Comparison of ENCODE assay signal across 9 cellular contexts in genomic region chr3:50600841-50601591, GRCh38. TPM values are rescaled to one million over a fixed set of nuclear protein-coding genes. Genes with fewer than 3 reads are reported as not detected.
A peak's percentile ranks its signal among the peaks of the same experiment; 100 is the strongest.
DNase-seq lines count a peak whose midpoint lies in the region; ATAC-seq, FAIRE-seq and TF ChIP-seq lines count a peak whose summit lies in the region.
"Had no signal": no experiment of that assay in that cellular context is flagged by ENCODE, and none has a peak within 500 bp of the region (broad histone marks: within the 10 kb centered on the region; RNA-seq: fewer than 3 reads in every experiment).

No MANE protein-coding gene starts in this region.

- no peaks in the 10 kb centered on the region for H4K20me1 ChIP-seq in HepG2 (ENCODE audit: insufficient read depth, low read length)

- H3K9me3 Mint-ChIP-seq in CD4-positive, alpha-beta T cell = no peaks in the 10 kb centered on the region

- H3K4me3 Mint-ChIP-seq in CD4-positive, alpha-beta T cell = peak overlapping the region; percentile 63

- H3K27me3 ChIP-seq in CD4-positive, alpha-beta T cell (ENCODE audit: control insufficient read depth, insufficient read depth, low read length) = no peaks in the 10 kb centered on the region
- no peaks in the 10 kb centered on the region for H3K27me3 ChIP-seq in HepG2 (ENCODE audit: control insufficient read depth in 1 of 2, insufficient read depth in 2 of 2, low read length in 2 of 2)

- H3K4me1 ChIP-seq in HepG2 (ENCODE audit: insufficient read depth, low read length) = peaks cover 79% of the 10 kb centered on the region

- CTCF ChIA-PET in CD4-positive, alpha-beta T cell (lab: Charles Lee) = interaction anchor here (0.7 to 2.6 kb wide), 6 partner anchors 8 to 15 kb away, joined by 3 to 20 read pairs (median 5); partner anchors contain the start of gene CISH
- CTCF ChIA-PET in HepG2 (lab: Yijun Ruan, JAX; ENCODE audit: low intra/inter-chr PET ratio, low total read pairs) = no interaction called here

- peak overlapping the region; percentile 47 to 72 (median 49); a peak in 5 of 6 replicates for H3K4me3 ChIP-seq in HepG2 (replicated peaks in 1 of 3; ENCODE audit: insufficient read depth in 1 of 3, low read depth in 2 of 3, low read length in 3 of 3)

- in situ Hi-C loops in HepG2 (cut with HindIII; ENCODE audit: extremely low pct_ligation_motif_present, low pct_unique_long_range_greater_than_20kb) = no loop called here

- no peaks in the 10 kb centered on the region for H3K36me3 ChIP-seq in HepG2 (replicated peaks in 1 of 2; ENCODE audit: control insufficient read depth in 1 of 2, insufficient read depth in 2 of 2, low read length in 2 of 2)

- no peak for TF ChIP-seq CTCF in CD4-positive, alpha-beta T cell (IDR thresholded peaks at IDR 0.05)
- TF ChIP-seq CTCF in HepG2 (CRISPR knock-in tag; IDR thresholded peaks at IDR 0.05) = peak; percentile 29; the same call in 1 of the 2 replicates

- intact Hi-C loops in CD4-positive, alpha-beta T cell (cut with DNase I, micrococcal nuclease) = no loop called here
- intact Hi-C loops in HepG2 (cut with micrococcal nuclease; ENCODE audit: unreplicated experiment) = loop anchor here (1.0 kb wide), 1 partner anchor 10 kb away; the partner anchor contains the start of gene CISH

- no peaks in the 10 kb centered on the region for H3K79me2 ChIP-seq in HepG2 (ENCODE audit: insufficient read depth, low read length)

- H3K36me3 Mint-ChIP-seq in CD4-positive, alpha-beta T cell (ENCODE audit: low read depth) = peaks cover 24% of the 10 kb centered on the region

- DNase-seq in CD4-positive, alpha-beta T cell = peak; percentile 41 to 73 (median 55)
- peak; percentile 76 for DNase-seq in GOT3 (lab: John Stamatoyannopoulos, UW)
- DNase-seq in NCI-H2107 treated with DMSO at 0.1 percent for 48 hours (lab: John Stamatoyannopoulos, UW; ENCODE audit: unreplicated experiment) = peak; percentile 78
- peak; percentile 72 for DNase-seq in activated CD4-positive, CD25-positive, alpha-beta regulatory T cell treated with anti-CD3 and anti-CD28 coated beads, Interleukin-2, amount 50 U/mL, for 16 hours (ENCODE audit: low read depth, low spot score)
- DNase-seq in central memory CD4-positive, alpha-beta T cell = peak; percentile 66
- peak; percentile 90 for DNase-seq in HepG2 (ENCODE audit: low spot score)
- peak; percentile 92 for DNase-seq in stimulated activated CD4-positive, alpha-beta T cell treated with anti-CD3 and anti-CD28 coated beads, Interleukin-4, amount 100 ng/mL, for 1 hour

- peaks cover 64% of the 10 kb centered on the region for H3K4me1 Mint-ChIP-seq in CD4-positive, alpha-beta T cell (ENCODE audit: low read depth)

- peak overlapping the region; percentile 93 for H3K27ac Mint-ChIP-seq in CD4-positive, alpha-beta T cell

- POLR2A ChIA-PET in CD4-positive, alpha-beta T cell (lab: Charles Lee) = interaction anchor here (0.8 to 20.8 kb wide), 10 partner anchors 10 to 260 kb away, joined by 3 to 446 read pairs (median 6); partner anchors contain the start of genes C3orf18, CISH, CYB561D2 and HEMK1
- POLR2A ChIA-PET in HepG2 (lab: Yijun Ruan, JAX) = interaction anchor here (1.1 to 4.7 kb wide), 13 partner anchors 11 to 789 kb away, joined by 3 to 176 read pairs (median 11); partner anchors contain the start of genes C3orf18, CISH, CYB561D2 and HEMK1

- TF ChIP-seq RAD21 in HepG2 (CRISPR knock-in tag; IDR thresholded peaks at IDR 0.05) = no peak

- no peak overlapping the region for H2AFZ ChIP-seq in HepG2 (ENCODE audit: low read length)

- WGBS in HepG2 (ENCODE audit: low lambda C conversion rate) = 3% methylated on average over 8 of the region's 14 CpGs

- H3K27me3 Mint-ChIP-seq in CD4-positive, alpha-beta T cell = no peaks in the 10 kb centered on the region

- H3K9me3 ChIP-seq in CD4-positive, alpha-beta T cell (ENCODE audit: control insufficient read depth, low read length) = no peaks in the 10 kb centered on the region
- no peaks in the 10 kb centered on the region for H3K9me3 ChIP-seq in HepG2 (ENCODE audit: low read length)

- H3K9ac ChIP-seq in HepG2 (ENCODE audit: insufficient read depth, low read depth, low read length) = peak overlapping the region; percentile 89
- H3K9ac ChIP-seq: KMS-11 had no signal

- H3K4me2 ChIP-seq in HepG2 (ENCODE audit: low read depth, low read length) = peak overlapping the region; percentile 98
- H3K4me2 ChIP-seq: KMS-11 had no signal

- peak; percentile 71 for ATAC-seq in CD4-positive, alpha-beta T cell (ENCODE audit: poor library complexity)
- ATAC-seq in HepG2 = peak; percentile 80
- ATAC-seq in GM21723 (IDR thresholded peaks at IDR 0.05; ENCODE audit: unreplicated experiment) = no peak

- peak overlapping the region; percentile 73 for H3K27ac ChIP-seq in CD4-positive, alpha-beta T cell (ENCODE audit: low read depth, low read length)
- peak overlapping the region; percentile 97 for H3K27ac ChIP-seq in HepG2 (ENCODE audit: extremely low read length, insufficient read depth, low read length)
- H3K27ac ChIP-seq: KMS-11 had no signal

- BruUV-seq in HepG2 (replicated peaks; lab: Mats Ljungman, UMichigan) = no TSS peak

- peak; percentile 97 for FAIRE-seq in HepG2 (lab: Jason Lieb, UNC)

- TF ChIP-seq EP300 in HepG2 (IDR thresholded peaks at IDR 0.05; ENCODE audit: low read depth in 2 of 2, low read length in 2 of 2) = peak in 1 of 2 experiments; percentile 74; a peak in 2 of 4 replicates
- peak; percentile 76; the same call in 1 of the 2 replicates for TF ChIP-seq EP300 in HepG2 (CRISPR knock-in tag; IDR thresholded peaks at IDR 0.05; ENCODE audit: borderline replicate concordance)

- peak in 1 of 2 experiments; percentile 68; a peak in 2 of 4 replicates for TF ChIP-seq POLR2A in HepG2 (IDR thresholded peaks at IDR 0.05; ENCODE audit: insufficient read depth in 1 of 2, low read depth in 2 of 2, low read length in 2 of 2)

RNA-seq across cellular contexts. Expression of gene CISH, which starts 10.6 kb away (rescaled TPM):
- total RNA-seq in CD4-positive, alpha-beta T cell = 1 to 10 TPM; 3.5 to 3.7 TPM
- total RNA-seq in HepG2 (2016; rRNA removed; fragmentation: Illumina TruSeq; extraction: Trizol) = 0.73 and 0.91 TPM in 2 replicates
- total RNA-seq in HepG2 (2016; cell fraction: cytosol; rRNA removed; fragmentation: Illumina TruSeq; extraction: Trizol; ENCODE audit: low read depth) = 0.20 and 0.44 TPM in 2 replicates
- 0.82 and 1.2 TPM in 2 replicates for total RNA-seq in HepG2 (2016; cell fraction: insoluble cytoplasmic fraction; rRNA removed; fragmentation: Illumina TruSeq; extraction: Trizol)
- total RNA-seq in HepG2 (2016; cell fraction: membrane; rRNA removed; fragmentation: Illumina TruSeq; extraction: Trizol) = 1.2 and 1.4 TPM in 2 replicates
- 0.81 and 0.85 TPM in 2 replicates for total RNA-seq in HepG2 (2016; cell fraction: nucleus; rRNA removed; fragmentation: Illumina TruSeq; extraction: Trizol)
- 1.5 and 2.8 TPM in 2 replicates for polyA plus RNA-seq in HepG2 (2011; rRNA removed)
- 1.5 and 1.7 TPM in 2 replicates for polyA plus RNA-seq in HepG2 (2011; cell fraction: cytosol; rRNA removed)
- 4.4 and 7.4 TPM in 2 replicates for polyA plus RNA-seq in HepG2 (2011; cell fraction: nucleus; rRNA removed)
- 2.1 and 2.9 TPM in 2 replicates for polyA plus RNA-seq in HepG2 (2012)
- 0.21 and 0.27 TPM in 2 replicates for polyA plus RNA-seq in HepG2 (2016; cell fraction: cytosol; fragmentation: Illumina TruSeq; extraction: Trizol; ENCODE audit: low read depth)
- 1.9 and 2.2 TPM in 2 replicates for polyA plus RNA-seq in HepG2 (2016; cell fraction: insoluble cytoplasmic fraction; fragmentation: Illumina TruSeq; extraction: Trizol; ENCODE audit: low read depth)
- polyA plus RNA-seq in HepG2 (2016; cell fraction: membrane; fragmentation: Illumina TruSeq; extraction: Trizol; ENCODE audit: low read depth) = 0.84 and 1.0 TPM in 2 replicates
- polyA plus RNA-seq in HepG2 (2016; cell fraction: nucleus; fragmentation: Illumina TruSeq; extraction: Trizol; ENCODE audit: insufficient read depth, low read depth) = 1.9 and 3.2 TPM in 2 replicates
- polyA minus RNA-seq in HepG2 (2011; rRNA and poly(A)+ RNA removed; ENCODE audit: low replicate concordance) = 1.9 and 6.3 TPM in 2 replicates
- 1.6 and 2.8 TPM in 2 replicates for polyA minus RNA-seq in HepG2 (2011; cell fraction: cytosol; rRNA and poly(A)+ RNA removed)
- 2.6 and 4.6 TPM in 2 replicates for polyA minus RNA-seq in HepG2 (2011; cell fraction: nucleus; rRNA and poly(A)+ RNA removed)

RNA-seq across cellular contexts. Expression of gene MAPKAPK3, which starts 15.9 kb away (rescaled TPM):
- 10 to 100 TPM; 16.4 to 16.6 TPM for total RNA-seq in CD4-positive, alpha-beta T cell
- total RNA-seq in HepG2 (2016; rRNA removed; fragmentation: Illumina TruSeq; extraction: Trizol) = 41.2 and 48.5 TPM in 2 replicates
- 18.9 and 21.3 TPM in 2 replicates for total RNA-seq in HepG2 (2016; cell fraction: cytosol; rRNA removed; fragmentation: Illumina TruSeq; extraction: Trizol; ENCODE audit: low read depth)
- 40.5 and 43.9 TPM in 2 replicates for total RNA-seq in HepG2 (2016; cell fraction: insoluble cytoplasmic fraction; rRNA removed; fragmentation: Illumina TruSeq; extraction: Trizol)
- total RNA-seq in HepG2 (2016; cell fraction: membrane; rRNA removed; fragmentation: Illumina TruSeq; extraction: Trizol) = 51.7 and 60.5 TPM in 2 replicates
- 21.2 and 24.7 TPM in 2 replicates for total RNA-seq in HepG2 (2016; cell fraction: nucleus; rRNA removed; fragmentation: Illumina TruSeq; extraction: Trizol)
- 39.9 and 46.2 TPM in 2 replicates for polyA plus RNA-seq in HepG2 (2011; rRNA removed)
- 40.2 and 41.3 TPM in 2 replicates for polyA plus RNA-seq in HepG2 (2011; cell fraction: cytosol; rRNA removed)
- 23.0 and 28.1 TPM in 2 replicates for polyA plus RNA-seq in HepG2 (2011; cell fraction: nucleus; rRNA removed)
- 21.8 and 22.2 TPM in 2 replicates for polyA plus RNA-seq in HepG2 (2012)
- 23.5 and 31.3 TPM in 2 replicates for polyA plus RNA-seq in HepG2 (2016; cell fraction: cytosol; fragmentation: Illumina TruSeq; extraction: Trizol; ENCODE audit: low read depth)
- 53.8 and 56.3 TPM in 2 replicates for polyA plus RNA-seq in HepG2 (2016; cell fraction: insoluble cytoplasmic fraction; fragmentation: Illumina TruSeq; extraction: Trizol; ENCODE audit: low read depth)
- 50.2 and 54.3 TPM in 2 replicates for polyA plus RNA-seq in HepG2 (2016; cell fraction: membrane; fragmentation: Illumina TruSeq; extraction: Trizol; ENCODE audit: low read depth)
- polyA plus RNA-seq in HepG2 (2016; cell fraction: nucleus; fragmentation: Illumina TruSeq; extraction: Trizol; ENCODE audit: insufficient read depth, low read depth) = 31.0 and 31.6 TPM in 2 replicates
- 48.5 and 89.7 TPM in 2 replicates for polyA minus RNA-seq in HepG2 (2011; rRNA and poly(A)+ RNA removed; ENCODE audit: low replicate concordance)
- 15.7 and 16.5 TPM in 2 replicates for polyA minus RNA-seq in HepG2 (2011; cell fraction: cytosol; rRNA and poly(A)+ RNA removed)
- polyA minus RNA-seq in HepG2 (2011; cell fraction: nucleus; rRNA and poly(A)+ RNA removed) = 13.4 and 16.9 TPM in 2 replicates

RNA-seq across cellular contexts. Expression of gene HEMK1, which starts 31.7 kb away (rescaled TPM):
- total RNA-seq in CD4-positive, alpha-beta T cell = 10 to 100 TPM; 12.4 to 14.6 TPM
- 6.3 and 9.8 TPM in 2 replicates for total RNA-seq in HepG2 (2016; rRNA removed; fragmentation: Illumina TruSeq; extraction: Trizol)
- total RNA-seq in HepG2 (2016; cell fraction: cytosol; rRNA removed; fragmentation: Illumina TruSeq; extraction: Trizol; ENCODE audit: low read depth) = 3.3 and 3.8 TPM in 2 replicates
- 4.7 and 8.7 TPM in 2 replicates for total RNA-seq in HepG2 (2016; cell fraction: insoluble cytoplasmic fraction; rRNA removed; fragmentation: Illumina TruSeq; extraction: Trizol)
- 6.7 and 7.4 TPM in 2 replicates for total RNA-seq in HepG2 (2016; cell fraction: membrane; rRNA removed; fragmentation: Illumina TruSeq; extraction: Trizol)
- 10.1 and 13.3 TPM in 2 replicates for total RNA-seq in HepG2 (2016; cell fraction: nucleus; rRNA removed; fragmentation: Illumina TruSeq; extraction: Trizol)
- polyA plus RNA-seq in HepG2 (2011; rRNA removed) = 12.6 and 16.2 TPM in 2 replicates
- 6.7 and 8.8 TPM in 2 replicates for polyA plus RNA-seq in HepG2 (2011; cell fraction: cytosol; rRNA removed)
- 54.5 and 63.4 TPM in 2 replicates for polyA plus RNA-seq in HepG2 (2011; cell fraction: nucleus; rRNA removed)
- polyA plus RNA-seq in HepG2 (2012) = 7.1 and 8.2 TPM in 2 replicates
- 4.2 and 5.6 TPM in 2 replicates for polyA plus RNA-seq in HepG2 (2016; cell fraction: cytosol; fragmentation: Illumina TruSeq; extraction: Trizol; ENCODE audit: low read depth)
- polyA plus RNA-seq in HepG2 (2016; cell fraction: insoluble cytoplasmic fraction; fragmentation: Illumina TruSeq; extraction: Trizol; ENCODE audit: low read depth) = 3.7 and 6.3 TPM in 2 replicates
- 4.9 TPM in 2 replicates for polyA plus RNA-seq in HepG2 (2016; cell fraction: membrane; fragmentation: Illumina TruSeq; extraction: Trizol; ENCODE audit: low read depth)
- 20.5 and 21.1 TPM in 2 replicates for polyA plus RNA-seq in HepG2 (2016; cell fraction: nucleus; fragmentation: Illumina TruSeq; extraction: Trizol; ENCODE audit: insufficient read depth, low read depth)
- 15.2 and 19.7 TPM in 2 replicates for polyA minus RNA-seq in HepG2 (2011; rRNA and poly(A)+ RNA removed; ENCODE audit: low replicate concordance)
- 2.2 and 4.5 TPM in 2 replicates for polyA minus RNA-seq in HepG2 (2011; cell fraction: cytosol; rRNA and poly(A)+ RNA removed)
- polyA minus RNA-seq in HepG2 (2011; cell fraction: nucleus; rRNA and poly(A)+ RNA removed) = 25.0 and 25.6 TPM in 2 replicates

RNA-seq across cellular contexts. Expression of gene C3orf18, which starts 33.5 kb away (rescaled TPM):
- total RNA-seq in CD4-positive, alpha-beta T cell = 1 to 10 TPM; 3.9 to 5.2 TPM
- total RNA-seq in HepG2 (2016; rRNA removed; fragmentation: Illumina TruSeq; extraction: Trizol) = 1.2 and 1.6 TPM in 2 replicates
- 1.2 and 1.5 TPM in 2 replicates for total RNA-seq in HepG2 (2016; cell fraction: cytosol; rRNA removed; fragmentation: Illumina TruSeq; extraction: Trizol; ENCODE audit: low read depth)
- 0.88 and 1.5 TPM in 2 replicates for total RNA-seq in HepG2 (2016; cell fraction: insoluble cytoplasmic fraction; rRNA removed; fragmentation: Illumina TruSeq; extraction: Trizol)
- total RNA-seq in HepG2 (2016; cell fraction: membrane; rRNA removed; fragmentation: Illumina TruSeq; extraction: Trizol) = 2.2 and 3.1 TPM in 2 replicates
- 0.97 and 1.1 TPM in 2 replicates for total RNA-seq in HepG2 (2016; cell fraction: nucleus; rRNA removed; fragmentation: Illumina TruSeq; extraction: Trizol)
- 4.6 and 4.8 TPM in 2 replicates for polyA plus RNA-seq in HepG2 (2011; rRNA removed)
- polyA plus RNA-seq in HepG2 (2011; cell fraction: cytosol; rRNA removed) = 3.8 and 4.2 TPM in 2 replicates
- 8.1 and 8.7 TPM in 2 replicates for polyA plus RNA-seq in HepG2 (2011; cell fraction: nucleus; rRNA removed)
- 1.7 and 1.8 TPM in 2 replicates for polyA plus RNA-seq in HepG2 (2012)
- polyA plus RNA-seq in HepG2 (2016; cell fraction: cytosol; fragmentation: Illumina TruSeq; extraction: Trizol; ENCODE audit: low read depth) = 1.5 and 1.8 TPM in 2 replicates
- 0.85 and 1.2 TPM in 2 replicates for polyA plus RNA-seq in HepG2 (2016; cell fraction: insoluble cytoplasmic fraction; fragmentation: Illumina TruSeq; extraction: Trizol; ENCODE audit: low read depth)
- 2.3 and 2.4 TPM in 2 replicates for polyA plus RNA-seq in HepG2 (2016; cell fraction: membrane; fragmentation: Illumina TruSeq; extraction: Trizol; ENCODE audit: low read depth)
- polyA plus RNA-seq in HepG2 (2016; cell fraction: nucleus; fragmentation: Illumina TruSeq; extraction: Trizol; ENCODE audit: insufficient read depth, low read depth) = 1.6 and 2.3 TPM in 2 replicates
- polyA minus RNA-seq in HepG2 (2011; rRNA and poly(A)+ RNA removed; ENCODE audit: low replicate concordance) = 6.2 and 6.4 TPM in 2 replicates
- polyA minus RNA-seq in HepG2 (2011; cell fraction: cytosol; rRNA and poly(A)+ RNA removed) = 1.5 and 2.3 TPM in 2 replicates
- 1.8 and 3.5 TPM in 2 replicates for polyA minus RNA-seq in HepG2 (2011; cell fraction: nucleus; rRNA and poly(A)+ RNA removed)
